ENCODE assay signal across 24 cellular contexts in genomic region chr10:93333278-93333978, GRCh38.
DNase-seq lines count a peak whose midpoint lies in the region; ATAC-seq and TF ChIP-seq lines count a peak whose summit lies in the region.
"Had no signal": no experiment of that assay in that cellular context is flagged by ENCODE, and none has a peak within 500 bp of the region (broad histone marks: within the 10 kb centered on the region; RNA-seq: fewer than 3 reads in every experiment).

No MANE protein-coding gene starts in this region.

- intact Hi-C loops in activated CD4-positive, alpha-beta T cell treated with anti-CD3 and anti-CD28 coated beads for 36 hours (cut with DNase I, micrococcal nuclease): no loop called here

- no peak overlapping the region for H3K27ac Mint-ChIP-seq in endodermal cell
- H3K27ac Mint-ChIP-seq in activated CD4-positive, alpha-beta T cell treated with anti-CD3 and anti-CD28 coated beads for 36 hours: no peak overlapping the region
- H3K27ac Mint-ChIP-seq: activated T-helper 2 cell treated with anti-CD3 and anti-CD28 coated beads, Interferon-gamma antibody, Interleukin-2, Interleukin-4, amounts not matched to agents 10 μg/mL and 5 μg/mL and 100 μg/mL, durations not matched to agents 14 hours and 24 hours and 36 hours; immature natural killer cell; naive thymus-derived CD4-positive, alpha-beta T cell; progenitor cell of endocrine pancreas had no signal

- POLR2A ChIA-PET in activated CD4-positive, alpha-beta T cell treated with anti-CD3 and anti-CD28 coated beads for 36 hours (lab: Charles Lee): interaction anchor here (0.6 kb wide), 1 partner anchor 40 kb away, joined by 3 read pairs; no protein-coding TSS in a partner anchor

- H3K27me3 ChIP-seq in NT2/D1 (ENCODE audit: insufficient read depth, insufficient read length) (no peaks in the 10 kb centered on the region), endodermal cell (ENCODE audit: control insufficient read depth, insufficient read depth, low read length, poor library complexity, severe bottlenecking) (no peaks in the 10 kb centered on the region), suprapubic skin (no peaks in the 10 kb centered on the region)
- H3K27me3 ChIP-seq: upper lobe of right lung had no signal

- 37 to 43% methylated on average over 8 to 14 of the region's 15 CpGs for WGBS in endodermal cell (ENCODE audit: insufficient coverage in 1 of 2, insufficient read length in 1 of 2), 2 experiments
- 78% methylated on average over 15 of the region's 15 CpGs for WGBS in suprapubic skin

- H3K4me1 Mint-ChIP-seq in endodermal cell: peaks cover 16% of the 10 kb centered on the region
- no peaks in the 10 kb centered on the region for H3K4me1 Mint-ChIP-seq in activated CD4-positive, alpha-beta T cell treated with anti-CD3 and anti-CD28 coated beads for 36 hours
- H3K4me1 Mint-ChIP-seq: immature natural killer cell; naive thymus-derived CD4-positive, alpha-beta T cell had no signal

- H3K4me1 ChIP-seq in NT2/D1 (ENCODE audit: insufficient read depth, insufficient read length): peaks cover 12% of the 10 kb centered on the region
- H3K4me1 ChIP-seq in endodermal cell (ENCODE audit: control insufficient read depth, insufficient read depth, low read length): peaks cover 16% of the 10 kb centered on the region
- no peaks in the 10 kb centered on the region for H3K4me1 ChIP-seq in suprapubic skin
- H3K4me1 ChIP-seq: upper lobe of right lung had no signal

- H3K36me3 Mint-ChIP-seq in endodermal cell (ENCODE audit: low read depth): peaks cover 32% of the 10 kb centered on the region
- peaks cover 2% of the 10 kb centered on the region for H3K36me3 Mint-ChIP-seq in activated CD4-positive, alpha-beta T cell treated with anti-CD3 and anti-CD28 coated beads for 36 hours (ENCODE audit: low read depth)
- H3K36me3 Mint-ChIP-seq: immature natural killer cell; naive thymus-derived CD4-positive, alpha-beta T cell had no signal

- H3K27ac ChIP-seq in endodermal cell (ENCODE audit: low read depth, low read length): peak overlapping the region; percentile 26
- H3K27ac ChIP-seq in suprapubic skin: peak overlapping the region; percentile 10
- H3K27ac ChIP-seq: HL-60, upper lobe of right lung, WERI-Rb-1 had no signal

- H3K9me3 Mint-ChIP-seq in endodermal cell: no peaks in the 10 kb centered on the region
- no peaks in the 10 kb centered on the region for H3K9me3 Mint-ChIP-seq in activated CD4-positive, alpha-beta T cell treated with anti-CD3 and anti-CD28 coated beads for 36 hours (ENCODE audit: low read depth)
- H3K9me3 Mint-ChIP-seq: activated T-helper 2 cell treated with anti-CD3 and anti-CD28 coated beads, Interferon-gamma antibody, Interleukin-2, Interleukin-4, amounts not matched to agents 10 μg/mL and 5 μg/mL and 100 μg/mL, durations not matched to agents 14 hours and 24 hours and 36 hours; immature natural killer cell; naive thymus-derived CD4-positive, alpha-beta T cell had no signal

- no peak for TF ChIP-seq POLR2A in suprapubic skin (IDR thresholded peaks at IDR 0.05)

- H3K4me3 ChIP-seq in NT2/D1 (ENCODE audit: insufficient read length, low read depth) (no peak overlapping the region), endodermal cell (ENCODE audit: low read length) (peak overlapping the region; percentile 47), suprapubic skin (no peak overlapping the region)
- H3K4me3 ChIP-seq: lung, upper lobe of right lung had no signal

- H3K9me3 ChIP-seq in NT2/D1 (ENCODE audit: insufficient read depth, low read length) (no peaks in the 10 kb centered on the region), endodermal cell (ENCODE audit: control insufficient read depth, low read length) (peaks cover 8% of the 10 kb centered on the region), suprapubic skin (no peaks in the 10 kb centered on the region)
- H3K9me3 ChIP-seq: upper lobe of right lung had no signal

- TF ChIP-seq CTCF in endodermal cell (conservative IDR thresholded peaks at IDR 0.05) (peak; percentile 28), suprapubic skin (IDR thresholded peaks at IDR 0.05) (no peak)

- H3K9ac ChIP-seq in NT2/D1 (ENCODE audit: insufficient read length, low read depth): no peak overlapping the region
- H3K9ac ChIP-seq in endodermal cell (ENCODE audit: extremely low read depth, low read length, poor library complexity, severe bottlenecking): peak overlapping the region; percentile 62

- CTCF ChIA-PET in activated CD4-positive, alpha-beta T cell treated with anti-CD3 and anti-CD28 coated beads for 36 hours (lab: Charles Lee): no interaction called here

- DNase-seq in NCI-H1436 (lab: John Stamatoyannopoulos, UW): peak; percentile 30
- no peak for DNase-seq in NCI-H1436 treated with DMSO at 0.1 percent for 48 hours (lab: John Stamatoyannopoulos, UW)
- peak; percentile 59 for DNase-seq in NT2/D1 (ENCODE audit: low read depth, low spot score)
- peak; percentile 92 for DNase-seq in endodermal cell
- DNase-seq in suprapubic skin (ENCODE audit: low spot score in 2 of 2): no peak
- no peak for DNase-seq in activated CD4-positive, alpha-beta T cell treated with anti-CD3 and anti-CD28 coated beads for 36 hours
- no peak for DNase-seq in GM19240 (ENCODE audit: insufficient read length, low spot score)
- DNase-seq in epidermal melanocyte (ENCODE audit: insufficient read length, low spot score): no peak
- DNase-seq: C1 segment of cervical spinal cord; cerebellar nuclear complex; DMS79; immature natural killer cell; naive thymus-derived CD4-positive, alpha-beta T cell; NCI-H1105; NCI-H526; RPMI8226; stimulated activated CD4-positive, alpha-beta T cell treated with anti-CD3 and anti-CD28 coated beads, Interleukin-12 subunit alpha, Interleukin-12 subunit beta, amount 100 ng/mL, for 4 hours; stimulated activated naive CD8-positive, alpha-beta T cell treated with anti-CD3 and anti-CD28 coated beads, Interleukin-15, Interleukin-2, amounts not matched to agents 100 U/mL and 50 U/mL, for 24 hours; upper lobe of right lung; WERI-Rb-1 had no signal

- no peak for ATAC-seq in activated CD4-positive, alpha-beta T cell treated with anti-CD3 and anti-CD28 coated beads for 36 hours
- ATAC-seq: naive thymus-derived CD4-positive, alpha-beta T cell; stimulated activated naive CD8-positive, alpha-beta T cell treated with anti-CD3 and anti-CD28 coated beads, Interleukin-15, Interleukin-2, amounts not matched to agents 100 U/mL and 50 U/mL, for 24 hours; upper lobe of right lung had no signal

- H3K27me3 Mint-ChIP-seq in endodermal cell (ENCODE audit: insufficient read depth): no peaks in the 10 kb centered on the region
- H3K27me3 Mint-ChIP-seq in activated CD4-positive, alpha-beta T cell treated with anti-CD3 and anti-CD28 coated beads for 36 hours: no peaks in the 10 kb centered on the region
- H3K27me3 Mint-ChIP-seq: progenitor cell of endocrine pancreas had no signal

- H3K36me3 ChIP-seq in NT2/D1 (ENCODE audit: insufficient read depth, insufficient read length, low read length): peaks cover 39% of the 10 kb centered on the region
- H3K36me3 ChIP-seq in endodermal cell (ENCODE audit: control insufficient read depth, insufficient read depth, low read length): peaks cover 88% of the 10 kb centered on the region
- H3K36me3 ChIP-seq in suprapubic skin: peaks cover 97% of the 10 kb centered on the region
- H3K36me3 ChIP-seq: WERI-Rb-1 had no signal

- TF ChIP-seq EP300 in suprapubic skin (IDR thresholded peaks at IDR 0.05): no peak

- H3K4me3 Mint-ChIP-seq in endodermal cell: peak overlapping the region; percentile 5
- no peak overlapping the region for H3K4me3 Mint-ChIP-seq in activated CD4-positive, alpha-beta T cell treated with anti-CD3 and anti-CD28 coated beads for 36 hours
- H3K4me3 Mint-ChIP-seq: immature natural killer cell; naive thymus-derived CD4-positive, alpha-beta T cell had no signal

Comparison
In these comparisons a context has a peak if more than half of its experiments do, and no peak if none do; other contexts are left out.
1. DNase-seq: peak in NCI-H1436 (single experiment), NT2/D1 (single experiment) and endodermal cell (single experiment); none in NCI-H1436 treated with DMSO at 0.1 percent for 48 hours (single experiment), suprapubic skin (0 of 2), activated CD4-positive, alpha-beta T cell treated with anti-CD3 and anti-CD28 coated beads for 36 hours (single experiment), GM19240 (single experiment) and epidermal melanocyte (single experiment).